In the genomic region with DNA sequence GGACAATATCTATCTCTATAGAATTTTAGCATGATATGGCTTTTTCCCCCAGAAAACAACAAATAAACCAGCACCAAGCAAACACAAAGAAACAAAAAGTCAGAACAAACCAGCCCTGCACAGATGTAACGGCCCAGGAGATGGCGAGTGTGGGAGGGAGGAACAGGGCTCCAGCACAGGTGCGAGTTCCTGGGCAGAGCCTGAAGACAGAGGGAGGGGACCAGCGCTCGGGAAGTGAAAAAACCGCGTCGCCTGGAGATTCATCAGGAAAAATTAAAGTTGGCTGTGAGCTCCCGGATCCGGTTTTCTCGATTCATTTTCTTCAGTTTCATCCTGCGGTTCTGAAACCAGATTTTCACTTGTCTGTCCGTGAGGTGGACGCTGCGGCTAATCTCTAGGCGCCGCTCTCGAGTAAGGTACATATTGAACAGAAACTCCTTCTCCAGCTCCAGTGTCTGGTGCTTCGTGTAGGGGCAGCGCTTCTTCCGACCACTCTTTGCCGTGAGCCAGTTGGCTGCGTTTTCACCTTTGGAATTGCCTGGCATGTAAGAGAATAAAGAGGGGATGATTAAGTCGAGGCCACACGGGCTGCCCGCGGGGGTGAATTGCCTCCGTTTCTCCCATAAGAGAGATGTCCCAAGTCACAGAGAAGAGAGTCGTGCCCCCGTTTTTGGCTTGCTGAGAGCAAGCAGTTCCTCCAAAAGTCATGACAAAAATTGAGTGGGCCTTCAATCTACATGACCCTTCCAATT, we compare ENCODE assay signal across 9 cellular contexts. TPM values are rescaled to one million over a fixed set of nuclear protein-coding genes. Genes with fewer than 3 reads are reported as not detected.
DNase-seq lines count a peak whose midpoint lies in the region; ATAC-seq, FAIRE-seq and TF ChIP-seq lines count a peak whose summit lies in the region.
"Had no signal": no experiment of that assay in that cellular context is flagged by ENCODE, and none has a peak within 500 bp of the region (broad histone marks: within the 10 kb centered on the region; RNA-seq: fewer than 3 reads in every experiment).

No MANE protein-coding gene starts in this region.

- H3K27ac ChIP-seq in H1 (ENCODE audit: low read depth, low read length) (no peak overlapping the region), spleen (no peak overlapping the region), small intestine (ENCODE audit: low read depth in 1 of 2, low read length in 1 of 2) (no peak overlapping the region)
- H3K27ac ChIP-seq: body of pancreas had no signal

- H3K23ac ChIP-seq in H1 (ENCODE audit: insufficient read length), result no peak overlapping the region

- H3K4ac ChIP-seq in H1 (replicated peaks; ENCODE audit: insufficient read length, low read depth, low read length), result no peak overlapping the region

- no peak overlapping the region for H3K18ac ChIP-seq in H1 (ENCODE audit: extremely low read depth, low read length)

- no peak overlapping the region for H3K4me2 ChIP-seq in H1 (ENCODE audit: insufficient read depth in 1 of 2, low read depth in 2 of 2, low read length in 2 of 2)

- no peak overlapping the region for H4K8ac ChIP-seq in H1 (ENCODE audit: extremely low read depth, insufficient read depth, low read length)

- H3K23me2 ChIP-seq in H1 (ENCODE audit: low read depth, low read length), result no peaks in the 10 kb centered on the region; the same call in 1 of the 2 replicates

- intact Hi-C loops in spleen (cut with DNase I; ENCODE audit: low total_unique reads), result no loop called here

- DNase-seq in NK-92 treated with Interleukin-12 subunit alpha and Interleukin-12 subunit beta, amount 100 ng/mL, for 24 hours (lab: John Stamatoyannopoulos, UW), result peak; percentile 53
- no peak for DNase-seq in NK-92 (lab: John Stamatoyannopoulos, UW; ENCODE audit: unreplicated experiment)
- peak; percentile 69 for DNase-seq in NCI-H69 (lab: John Stamatoyannopoulos, UW)
- DNase-seq in H1 (ENCODE audit: low read depth in 1 of 2, low spot score in 2 of 2), result peak in 1 of 2 experiments; percentile 52
- DNase-seq in spleen, result peak; percentile 54
- DNase-seq in epidermal melanocyte (ENCODE audit: insufficient read length, low spot score), result no peak
- no peak for DNase-seq in small intestine

- H4K91ac ChIP-seq in H1 (replicated peaks; ENCODE audit: insufficient read length, low read length), result no peak overlapping the region

- FAIRE-seq in H1 (lab: Jason Lieb, UNC), result no peak
- FAIRE-seq in small intestine (lab: Jason Lieb, UNC), result no peak

- H2BK12ac ChIP-seq in H1 (ENCODE audit: low read depth, low read length), result 0 out of 2 replicates have a peak overlapping the region, but pooled peaks have one; percentile 10

- no peak overlapping the region for H3K56ac ChIP-seq in H1 (replicated peaks; ENCODE audit: insufficient read length, low read depth, low read length)

- TF ChIP-seq CTCF in H1 (IDR thresholded peaks at IDR 0.05; ENCODE audit: control extremely low read depth in 1 of 3, insufficient read depth in 1 of 3, low read depth in 1 of 3, low read length in 3 of 3) (no peak), spleen (IDR thresholded peaks at IDR 0.05 in 8 of 11, conservative IDR thresholded peaks at IDR 0.05 in 3 of 11) (no peak)

- H3K36me3 ChIP-seq in H1 (ENCODE audit: control insufficient read depth in 2 of 4, insufficient read depth in 4 of 4, low read length in 3 of 4) (peaks cover 0 to 18% (median 0%) of the 10 kb centered on the region in 4 experiments; a peak in 1 of 8 replicates), spleen (no peaks in the 10 kb centered on the region), small intestine (ENCODE audit: control insufficient read depth in 2 of 2, insufficient read depth in 2 of 2, low read length in 2 of 2) (no peaks in the 10 kb centered on the region)

- H2BK120ac ChIP-seq in H1 (replicated peaks; ENCODE audit: low read depth, low read length), result no peak overlapping the region

- H4K5ac ChIP-seq in H1 (ENCODE audit: insufficient read length, low read depth, low read length), result no peak overlapping the region

- H3K27me3 ChIP-seq in H1 (replicated peaks in 1 of 4; ENCODE audit: control insufficient read depth in 3 of 4, extremely low read depth in 1 of 4, insufficient read depth in 3 of 4, low read length in 3 of 4), result peaks cover 95 to 100% (median 100%) of the 10 kb centered on the region in 4 experiments
- H3K27me3 ChIP-seq in spleen (replicated peaks in 1 of 7), result peaks cover 47 to 100% (median 100%) of the 10 kb centered on the region in 7 donors
- peaks cover 20 to 78% of the 10 kb centered on the region in 2 donors for H3K27me3 ChIP-seq in small intestine (ENCODE audit: control insufficient read depth in 2 of 2, insufficient read depth in 2 of 2, low read length in 2 of 2)

- no peak overlapping the region for H2AK5ac ChIP-seq in H1 (ENCODE audit: low read depth, low read length)

- H3K4me1 ChIP-seq in H1 (replicated peaks in 1 of 4; ENCODE audit: control insufficient read depth in 3 of 4, insufficient read depth in 4 of 4, low read length in 3 of 4) (peaks cover 4 to 11% (median 5%) of the 10 kb centered on the region in 4 experiments; a peak in 5 of 7 replicates), spleen (peaks cover 16 to 81% (median 49%) of the 10 kb centered on the region in 6 donors), small intestine (ENCODE audit: control insufficient read depth in 2 of 2, insufficient read depth in 1 of 2, low read depth in 1 of 2, low read length in 1 of 2) (no peaks in the 10 kb centered on the region)

- H3K79me1 ChIP-seq in H1 (ENCODE audit: low read depth, low read length), result no peaks in the 10 kb centered on the region

- H2BK5ac ChIP-seq in H1 (ENCODE audit: low read depth, low read length), result no peak overlapping the region

- POLR2A ChIA-PET in H1 (lab: Charles Lee; ENCODE audit: partially characterized antibody), result no interaction called here

- H4K20me1 ChIP-seq in H1 (replicated peaks in 1 of 2; ENCODE audit: control insufficient read depth in 1 of 2, insufficient read depth in 2 of 2, low read length in 2 of 2), result peaks cover 40 to 57% of the 10 kb centered on the region in 2 experiments

- TF ChIP-seq POLR2A in H1 (IDR thresholded peaks at IDR 0.05; ENCODE audit: control extremely low read depth in 1 of 2, low read depth in 2 of 2, low read length in 2 of 2) (no peak), spleen (IDR thresholded peaks at IDR 0.05) (no peak)

- H3K14ac ChIP-seq in H1 (ENCODE audit: insufficient read length), result no peak overlapping the region

- H2BK15ac ChIP-seq in H1 (ENCODE audit: low read length), result no peak overlapping the region

- CTCF ChIA-PET in H1 (lab: Charles Lee; ENCODE audit: partially characterized antibody), result interaction anchor here (1.8 to 5.4 kb wide), 3 partner anchors 11 to 27 kb away, joined by 5 to 20 read pairs (median 10); partner anchors contain the start of gene HOXA5

- H3K9ac ChIP-seq in H1 (replicated peaks in 1 of 4; ENCODE audit: extremely low read depth in 1 of 4, low read depth in 3 of 4, low read length in 3 of 4), result no peak overlapping the region

- no peak for TF ChIP-seq EP300 in H1 (IDR thresholded peaks at IDR 0.05; ENCODE audit: borderline replicate concordance in 1 of 2, low read depth in 2 of 2, low read length in 2 of 2)

- no peak for ATAC-seq in GM18858 (IDR thresholded peaks at IDR 0.05; ENCODE audit: unreplicated experiment)
- ATAC-seq: body of pancreas had no signal

- H3K79me2 ChIP-seq in H1 (ENCODE audit: control insufficient read depth in 1 of 2, insufficient read depth in 2 of 2, low read length in 2 of 2), result no peaks in the 10 kb centered on the region

- H2AFZ ChIP-seq in H1 (ENCODE audit: low read length), result no peak overlapping the region

- TF ChIP-seq RAD21 in H1 (IDR thresholded peaks at IDR 0.05 in 1 of 2, conservative IDR thresholded peaks at IDR 0.05 in 1 of 2; ENCODE audit: low read depth in 2 of 2, low read length in 2 of 2), result no peak

- H3K9me3 ChIP-seq in H1 (ENCODE audit: insufficient read depth in 2 of 2, low read depth in 1 of 2, low read length in 1 of 2), result no peaks in the 10 kb centered on the region; a peak in 1 of 4 replicates
- H3K9me3 ChIP-seq in spleen, result peaks cover 0 to 8% (median 0%) of the 10 kb centered on the region in 8 donors
- H3K9me3 ChIP-seq in small intestine (ENCODE audit: control insufficient read depth, low read depth), result no peaks in the 10 kb centered on the region
- H3K9me3 ChIP-seq: body of pancreas had no signal

- H3K4me3 ChIP-seq in H1 (ENCODE audit: extremely low read depth in 1 of 4, insufficient read depth in 2 of 4, low read depth in 3 of 4, low read length in 4 of 4) (no peak overlapping the region), spleen (no peak overlapping the region), small intestine (ENCODE audit: low read depth in 1 of 2, low read length in 2 of 2) (peak overlapping the region in 1 of 2 donors; percentile 9)
- H3K4me3 ChIP-seq: body of pancreas had no signal

- 19% methylated on average over 30 of the region's 30 CpGs; no CpG with 5 or more reads in 1 of the 2 experiments for WGBS in H1 (ENCODE audit: extremely low coverage in 1 of 2, insufficient coverage in 1 of 2, insufficient read length in 1 of 2, insufficient replicate concordance in 2 of 2, low coverage in 1 of 2, low lambda C conversion rate in 2 of 2, missing lambda C conversion rate in 1 of 2), 2 experiments
- 4 to 10% (median 6%) methylated on average over 30 of the region's 30 CpGs for WGBS in spleen, 5 donors
- WGBS in small intestine, 3 donors, result 4 to 8% (median 6%) methylated on average over 30 of the region's 30 CpGs

- no peak overlapping the region for H2BK20ac ChIP-seq in H1 (ENCODE audit: low read length)

RNA-seq across cellular contexts. Expression of gene HOXA10, which starts 2.3 kb away (rescaled TPM):
- not detected in 2 replicates for total RNA-seq in H1 (2021; fragmentation: NEBNext Ultra II Directional; extraction: Animal tissue kit (Norgen Biotek cat#: 25700))
- polyA plus RNA-seq in H1 (2011; rRNA removed) (not detected in 2 replicates), spleen (under 1 TPM; 0.05 to 0.22 (median 0.19) TPM), small intestine (under 1 TPM in 1 of 3 donors, not detected in 2; 0.06 TPM)
- polyA plus RNA-seq in H1 (2011; cell fraction: cytosol; rRNA removed), result not detected
- not detected for polyA plus RNA-seq in H1 (2011; cell fraction: nucleus; rRNA removed)
- polyA plus RNA-seq in H1 (2012, experiment 1 of 2), result not detected in 4 replicates
- not detected for polyA plus RNA-seq in H1 (2012, experiment 2 of 2)
- polyA plus RNA-seq in H1 (2013, experiment 1 of 2), result not detected
- polyA plus RNA-seq in H1 (2013, experiment 2 of 2), result not detected
- polyA minus RNA-seq in H1 (2011; rRNA and poly(A)+ RNA removed), result not detected in 2 replicates
- not detected for polyA minus RNA-seq in H1 (2011; cell fraction: cytosol; rRNA and poly(A)+ RNA removed)
- polyA minus RNA-seq in H1 (2011; cell fraction: nucleus; rRNA and poly(A)+ RNA removed), result not detected
- total RNA-seq in spleen, result under 1 TPM in 3 of 7 donors, not detected in 4; 0.13 to 0.72 (median 0.56) TPM

RNA-seq across cellular contexts. Expression of gene HOXA9, which starts 6.5 kb away (rescaled TPM):
- total RNA-seq in H1 (2021; fragmentation: NEBNext Ultra II Directional; extraction: Animal tissue kit (Norgen Biotek cat#: 25700)), result not detected in 2 replicates
- polyA plus RNA-seq in H1 (2011; rRNA removed) (not detected in 2 replicates), spleen (under 1 TPM; 0.46 to 0.54 (median 0.48) TPM), small intestine (under 1 TPM in 1 of 3 donors, not detected in 2; 0.28 TPM)
- not detected for polyA plus RNA-seq in H1 (2011; cell fraction: cytosol; rRNA removed)
- not detected for polyA plus RNA-seq in H1 (2011; cell fraction: nucleus; rRNA removed)
- not detected in 4 replicates for polyA plus RNA-seq in H1 (2012, experiment 1 of 2)
- not detected for polyA plus RNA-seq in H1 (2012, experiment 2 of 2)
- not detected for polyA plus RNA-seq in H1 (2013, experiment 1 of 2)
- polyA plus RNA-seq in H1 (2013, experiment 2 of 2), result not detected
- polyA minus RNA-seq in H1 (2011; rRNA and poly(A)+ RNA removed), result not detected in 2 replicates
- not detected for polyA minus RNA-seq in H1 (2011; cell fraction: cytosol; rRNA and poly(A)+ RNA removed)
- polyA minus RNA-seq in H1 (2011; cell fraction: nucleus; rRNA and poly(A)+ RNA removed), result not detected
- 1 to 10 TPM in 5 of 7 donors, under 1 TPM in 2; 0.51 to 3.0 (median 1.2) TPM for total RNA-seq in spleen
- total RNA-seq: body of pancreas had no signal

RNA-seq across cellular contexts. Expression of gene HOXA11, which starts 13.2 kb away (rescaled TPM):
- total RNA-seq in H1 (2021; fragmentation: NEBNext Ultra II Directional; extraction: Animal tissue kit (Norgen Biotek cat#: 25700)), result not detected in 2 replicates
- not detected in 2 replicates for polyA plus RNA-seq in H1 (2011; rRNA removed)
- not detected for polyA plus RNA-seq in H1 (2011; cell fraction: cytosol; rRNA removed)
- polyA plus RNA-seq in H1 (2011; cell fraction: nucleus; rRNA removed), result not detected
- polyA plus RNA-seq in H1 (2012, experiment 1 of 2), result not detected in 4 replicates
- not detected for polyA plus RNA-seq in H1 (2012, experiment 2 of 2)
- polyA plus RNA-seq in H1 (2013, experiment 1 of 2), result not detected
- not detected for polyA plus RNA-seq in H1 (2013, experiment 2 of 2)
- not detected in 2 replicates for polyA minus RNA-seq in H1 (2011; rRNA and poly(A)+ RNA removed)
- polyA minus RNA-seq in H1 (2011; cell fraction: cytosol; rRNA and poly(A)+ RNA removed), result not detected
- polyA minus RNA-seq in H1 (2011; cell fraction: nucleus; rRNA and poly(A)+ RNA removed), result not detected
- not detected for total RNA-seq in spleen
- polyA plus RNA-seq in spleen, result not detected
- polyA plus RNA-seq in small intestine, result not detected
- total RNA-seq: body of pancreas had no signal

RNA-seq across cellular contexts. Expression of gene HOXA7, which starts 15.3 kb away (rescaled TPM):
- total RNA-seq in H1 (2021; fragmentation: NEBNext Ultra II Directional; extraction: Animal tissue kit (Norgen Biotek cat#: 25700)), result not detected in 2 replicates
- 0.03 TPM in 1 of 2 replicates, not detected in the other for polyA plus RNA-seq in H1 (2011; rRNA removed)
- polyA plus RNA-seq in H1 (2011; cell fraction: cytosol; rRNA removed), result not detected
- not detected for polyA plus RNA-seq in H1 (2011; cell fraction: nucleus; rRNA removed)
- not detected in 4 replicates for polyA plus RNA-seq in H1 (2012, experiment 1 of 2)
- polyA plus RNA-seq in H1 (2012, experiment 2 of 2), result not detected
- 0.02 TPM for polyA plus RNA-seq in H1 (2013, experiment 1 of 2)
- polyA plus RNA-seq in H1 (2013, experiment 2 of 2), result 0.02 TPM
- not detected in 2 replicates for polyA minus RNA-seq in H1 (2011; rRNA and poly(A)+ RNA removed)
- not detected for polyA minus RNA-seq in H1 (2011; cell fraction: cytosol; rRNA and poly(A)+ RNA removed)
- polyA minus RNA-seq in H1 (2011; cell fraction: nucleus; rRNA and poly(A)+ RNA removed), result not detected
- total RNA-seq in spleen, result 1 to 10 TPM; 1.0 to 8.0 (median 2.6) TPM
- polyA plus RNA-seq in spleen, result 1 to 10 TPM in 1 of 3 donors, under 1 TPM in 2; 0.55 to 1.4 (median 0.80) TPM
- polyA plus RNA-seq in small intestine, result 1 to 10 TPM in 2 of 3 donors, not detected in 1; 1.1 to 1.9 TPM

RNA-seq across cellular contexts. Expression of gene HOXA3, which starts 19.4 kb away (rescaled TPM):
- not detected in 2 replicates for total RNA-seq in H1 (2021; fragmentation: NEBNext Ultra II Directional; extraction: Animal tissue kit (Norgen Biotek cat#: 25700))
- polyA plus RNA-seq in H1 (2011; rRNA removed), result not detected in 2 replicates
- polyA plus RNA-seq in H1 (2011; cell fraction: cytosol; rRNA removed), result not detected
- polyA plus RNA-seq in H1 (2011; cell fraction: nucleus; rRNA removed), result not detected
- not detected in 4 replicates for polyA plus RNA-seq in H1 (2012, experiment 1 of 2)
- not detected for polyA plus RNA-seq in H1 (2012, experiment 2 of 2)
- not detected for polyA plus RNA-seq in H1 (2013, experiment 1 of 2)
- polyA plus RNA-seq in H1 (2013, experiment 2 of 2), result not detected
- not detected in 2 replicates for polyA minus RNA-seq in H1 (2011; rRNA and poly(A)+ RNA removed)
- not detected for polyA minus RNA-seq in H1 (2011; cell fraction: cytosol; rRNA and poly(A)+ RNA removed)
- not detected for polyA minus RNA-seq in H1 (2011; cell fraction: nucleus; rRNA and poly(A)+ RNA removed)
- 1 to 10 TPM in 5 of 7 donors, under 1 TPM in 2; 0.51 to 6.1 (median 2.2) TPM for total RNA-seq in spleen
- 1 to 10 TPM in 1 of 3 donors, under 1 TPM in 2; 0.57 to 1.4 (median 0.62) TPM for polyA plus RNA-seq in spleen
- 1 to 10 TPM in 1 of 3 donors, under 1 TPM in 2; 0.45 to 3.3 (median 0.54) TPM for polyA plus RNA-seq in small intestine

Comparison
In these comparisons a context has a peak if more than half of its experiments do, and no peak if none do; other contexts are left out.
1. DNase-seq: peak in NK-92 treated with Interleukin-12 subunit alpha and Interleukin-12 subunit beta, amount 100 ng/mL, for 24 hours (single experiment), NCI-H69 (single experiment) and spleen (single experiment); none in NK-92 (single experiment), epidermal melanocyte (single experiment) and small intestine (single experiment).